In the genomic region with DNA sequence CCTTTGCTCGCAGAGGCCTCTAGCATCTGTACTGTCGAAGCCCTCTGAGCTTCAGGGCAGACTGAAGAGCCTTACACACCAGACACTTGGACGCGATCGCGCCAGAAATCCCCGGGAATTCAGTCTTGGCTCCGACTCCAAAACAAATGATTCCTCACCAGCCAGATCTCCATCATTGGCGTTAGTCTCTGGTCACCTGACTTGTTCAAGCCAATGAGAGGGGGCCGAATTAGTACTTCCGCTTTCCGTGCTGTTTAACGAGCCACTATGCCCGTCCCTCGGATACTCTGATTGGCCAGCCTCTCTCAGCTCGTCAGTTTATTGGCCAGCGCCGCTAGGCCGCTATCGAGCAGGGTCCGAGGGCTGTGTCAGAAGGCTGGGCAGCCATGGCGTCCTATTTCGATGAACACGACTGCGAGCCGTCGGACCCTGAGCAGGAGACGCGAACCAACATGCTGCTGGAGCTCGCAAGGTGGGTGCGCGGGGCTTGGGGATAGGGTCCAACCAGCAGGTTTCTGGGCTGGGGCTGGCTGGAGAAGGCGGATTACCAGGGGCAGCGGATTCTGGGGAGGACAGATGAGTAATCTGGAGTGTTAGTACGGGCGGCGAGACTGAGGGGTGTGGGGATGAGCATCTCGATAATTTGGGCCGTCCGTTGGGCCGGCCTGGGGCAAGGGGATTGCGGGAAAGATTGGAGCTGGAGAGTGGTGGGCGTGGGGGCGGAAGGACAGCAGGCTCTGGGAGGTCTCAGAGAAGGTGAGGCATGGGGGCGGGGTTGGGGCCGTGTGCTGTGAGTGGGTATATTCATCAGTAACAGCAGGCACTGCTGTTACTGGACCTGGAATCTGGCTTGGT, we compare ENCODE assay signal across 1 cellular context.
TF ChIP-seq lines count a peak whose summit lies in the region.

Gene RNF181 (plus strand): TSS at position 368 of the 855 bp plus-strand sequence. CDS start 19 bp downstream, at position 387.

TF ChIP-seq in K562, 482 proteins besides CTCF, POLR2A, EP300 and RAD21 (continued from another document):
- TF ChIP-seq, protein P1, sequence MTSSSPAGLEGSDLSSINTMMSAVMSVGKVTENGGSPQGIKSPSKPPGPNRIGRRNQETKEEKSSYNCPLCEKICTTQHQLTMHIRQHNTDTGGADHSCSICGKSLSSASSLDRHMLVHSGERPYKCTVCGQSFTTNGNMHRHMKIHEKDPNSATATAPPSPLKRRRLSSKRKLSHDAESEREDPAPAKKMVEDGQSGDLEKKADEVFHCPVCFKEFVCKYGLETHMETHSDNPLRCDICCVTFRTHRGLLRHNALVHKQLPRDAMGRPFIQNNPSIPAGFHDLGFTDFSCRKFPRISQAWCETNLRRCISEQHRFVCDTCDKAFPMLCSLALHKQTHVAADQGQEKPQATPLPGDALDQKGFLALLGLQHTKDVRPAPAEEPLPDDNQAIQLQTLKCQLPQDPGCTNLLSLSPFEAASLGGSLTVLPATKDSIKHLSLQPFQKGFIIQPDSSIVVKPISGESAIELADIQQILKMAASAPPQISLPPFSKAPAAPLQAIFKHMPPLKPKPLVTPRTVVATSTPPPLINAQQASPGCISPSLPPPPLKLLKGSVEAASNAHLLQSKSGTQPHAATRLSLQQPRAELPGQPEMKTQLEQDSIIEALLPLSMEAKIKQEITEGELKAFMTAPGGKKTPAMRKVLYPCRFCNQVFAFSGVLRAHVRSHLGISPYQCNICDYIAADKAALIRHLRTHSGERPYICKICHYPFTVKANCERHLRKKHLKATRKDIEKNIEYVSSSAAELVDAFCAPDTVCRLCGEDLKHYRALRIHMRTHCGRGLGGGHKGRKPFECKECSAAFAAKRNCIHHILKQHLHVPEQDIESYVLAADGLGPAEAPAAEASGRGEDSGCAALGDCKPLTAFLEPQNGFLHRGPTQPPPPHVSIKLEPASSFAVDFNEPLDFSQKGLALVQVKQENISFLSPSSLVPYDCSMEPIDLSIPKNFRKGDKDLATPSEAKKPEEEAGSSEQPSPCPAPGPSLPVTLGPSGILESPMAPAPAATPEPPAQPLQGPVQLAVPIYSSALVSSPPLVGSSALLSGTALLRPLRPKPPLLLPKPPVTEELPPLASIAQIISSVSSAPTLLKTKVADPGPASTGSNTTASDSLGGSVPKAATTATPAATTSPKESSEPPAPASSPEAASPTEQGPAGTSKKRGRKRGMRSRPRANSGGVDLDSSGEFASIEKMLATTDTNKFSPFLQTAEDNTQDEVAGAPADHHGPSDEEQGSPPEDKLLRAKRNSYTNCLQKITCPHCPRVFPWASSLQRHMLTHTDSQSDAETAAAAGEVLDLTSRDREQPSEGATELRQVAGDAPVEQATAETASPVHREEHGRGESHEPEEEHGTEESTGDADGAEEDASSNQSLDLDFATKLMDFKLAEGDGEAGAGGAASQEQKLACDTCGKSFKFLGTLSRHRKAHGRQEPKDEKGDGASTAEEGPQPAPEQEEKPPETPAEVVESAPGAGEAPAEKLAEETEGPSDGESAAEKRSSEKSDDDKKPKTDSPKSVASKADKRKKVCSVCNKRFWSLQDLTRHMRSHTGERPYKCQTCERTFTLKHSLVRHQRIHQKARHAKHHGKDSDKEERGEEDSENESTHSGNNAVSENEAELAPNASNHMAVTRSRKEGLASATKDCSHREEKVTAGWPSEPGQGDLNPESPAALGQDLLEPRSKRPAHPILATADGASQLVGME (CRISPR knock-in tag; IDR thresholded peaks at IDR 0.05) = no peak
- TF ChIP-seq DMBX1 (CRISPR knock-in tag; IDR thresholded peaks at IDR 0.05; ENCODE audit: borderline replicate concordance) = no peak
- no peak for TF ChIP-seq LEF1 (IDR thresholded peaks at IDR 0.05)
